In genomic region chr6:33756211-33756954, GRCh38 we compare ENCODE assay signal across 26 cellular contexts. TPM values are rescaled to one million over a fixed set of nuclear protein-coding genes. Genes with fewer than 3 reads are reported as not detected.
"Had no signal": no experiment of that assay in that cellular context is flagged by ENCODE, and none has a peak within 500 bp of the region (broad histone marks: within the 10 kb centered on the region; RNA-seq: fewer than 3 reads in every experiment).

No MANE protein-coding gene starts in this region.

- H3K9me3 ChIP-seq: testis, vagina had no signal

- H3K36me3 ChIP-seq: vagina had no signal

- H3K27me3 ChIP-seq: testis, vagina had no signal

- H3K27ac ChIP-seq: testis, vagina had no signal

- ATAC-seq: activated T-cell treated with anti-CD3 and anti-CD28 coated beads, Interleukin-2, amount 50 U/mL, for 72 hours; esophagus mucosa; T-cell had no signal

- FAIRE-seq: endothelial cell of umbilical vein, frontal cortex, islet of Langerhans had no signal

- H3K4me3 ChIP-seq: testis, vagina had no signal

- DNase-seq: activated CD4-positive, alpha-beta T cell treated with anti-CD3 and anti-CD28 coated beads for 1 hour; activated CD4-positive, alpha-beta T cell treated with anti-CD3 and anti-CD28 coated beads, Interleukin-2, amount 50 U/mL, for 4 hours; activated gamma-delta T cell; activated naive CD4-positive, alpha-beta T cell treated with anti-CD3 and anti-CD28 coated beads, Interleukin-2, amount 50 U/mL, for 16 hours; activated T-cell treated with anti-CD3 and anti-CD28 coated beads, Interleukin-2, amount 50 U/mL, for 72 hours; aorta; caudate nucleus; effector CD4-positive, alpha-beta T cell; hypothalamus; retina; stimulated activated CD4-positive, alpha-beta T cell treated with anti-CD3 and anti-CD28 coated beads, Interleukin-2, amount 100 ng/mL, for 48 hours; stimulated activated naive CD4-positive, alpha-beta T cell; T-cell; testis had no signal

RNA-seq across cellular contexts. Expression of gene IP6K3, which starts 9.7 kb away (rescaled TPM):
- total RNA-seq: activated CD8-positive, alpha-beta memory T cell treated with anti-CD3 and anti-CD28 coated beads for 36 hours; activated T-cell treated with anti-CD3 and anti-CD28 coated beads, Interleukin-2, amount 50 U/mL, for 72 hours; endothelial cell of umbilical vein; frontal cortex; mononuclear cell; T-cell had no signal
- polyA plus RNA-seq: endothelial cell of umbilical vein, neural cell had no signal

RNA-seq across cellular contexts. Expression of gene MLN, which starts 47.4 kb away (rescaled TPM):
- total RNA-seq: activated CD8-positive, alpha-beta memory T cell treated with anti-CD3 and anti-CD28 coated beads for 36 hours; activated T-cell treated with anti-CD3 and anti-CD28 coated beads, Interleukin-2, amount 50 U/mL, for 72 hours; aorta; endothelial cell of umbilical vein; esophagus mucosa; frontal cortex; liver; mononuclear cell; omental fat pad; progenitor cell of endocrine pancreas; T-cell; testis; vagina had no signal
- polyA plus RNA-seq: adipose tissue, endothelial cell of umbilical vein, liver, neural cell had no signal
